3 cellular contexts compared by ENCODE assay signal in genomic region chr19:4856468-4856867, GRCh38. TPM values are rescaled to one million over a fixed set of nuclear protein-coding genes. Genes with fewer than 3 reads are reported as not detected.
"Had no signal": no experiment of that assay in that cellular context is flagged by ENCODE, and none has a peak within 500 bp of the region (broad histone marks: within the 10 kb centered on the region; RNA-seq: fewer than 3 reads in every experiment).

No MANE protein-coding gene starts in this region.

RNA-seq across cellular contexts. Expression of gene ARRDC5, which starts 46.2 kb away (rescaled TPM):
- total RNA-seq: left ventricle myocardium inferior, neural crest cell, psoas muscle had no signal
- polyA plus RNA-seq: psoas muscle had no signal
